In the genomic region with DNA sequence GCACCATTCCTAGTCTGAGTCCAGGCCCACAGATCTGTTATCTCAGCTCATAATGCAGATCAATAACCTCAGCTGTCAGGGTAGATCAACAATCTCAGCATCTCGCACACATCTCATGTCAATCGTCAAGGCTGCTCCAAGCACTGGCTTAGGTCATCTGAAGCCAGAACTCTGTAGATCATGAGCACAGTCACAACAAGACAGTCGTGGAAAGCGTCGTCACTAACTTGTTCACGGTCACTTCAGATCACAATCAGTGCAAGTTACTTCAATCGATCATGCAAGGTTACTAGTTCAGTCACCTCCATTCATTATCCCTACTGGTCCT, we compare ENCODE assay signal across 8 cellular contexts.
DNase-seq lines count a peak whose midpoint lies in the region; ATAC-seq and TF ChIP-seq lines count a peak whose summit lies in the region.

No MANE protein-coding gene starts in this region.

- no peak overlapping the region for H3K27ac ChIP-seq in ACC112 (ENCODE audit: low read depth, low read length)
- H3K27ac ChIP-seq in thoracic aorta = peak overlapping the region; percentile 81 to 88

- H3K27me3 Mint-ChIP-seq in activated naive CD8-positive, alpha-beta T cell = no peaks in the 10 kb centered on the region

- H3K27me3 ChIP-seq in ACC112 (ENCODE audit: insufficient read depth, low read length) (no peaks in the 10 kb centered on the region), thoracic aorta (replicated peaks; ENCODE audit: insufficient read depth) (no peaks in the 10 kb centered on the region)

- no peak for TF ChIP-seq CTCF in thoracic aorta (IDR thresholded peaks at IDR 0.05)

- no peaks in the 10 kb centered on the region for H3K9me3 ChIP-seq in thoracic aorta

- ATAC-seq in HG02588 (IDR thresholded peaks at IDR 0.05; ENCODE audit: unreplicated experiment) (peak; percentile 14), left colon (peak; percentile 5), thoracic aorta (ENCODE audit: insufficient number of reproducible peaks, low FRiP score, low read depth) (no peak), GM21737 (IDR thresholded peaks at IDR 0.05; ENCODE audit: unreplicated experiment) (no peak), HG02938 (IDR thresholded peaks at IDR 0.05; ENCODE audit: unreplicated experiment) (no peak), GM18519 (IDR thresholded peaks at IDR 0.05; ENCODE audit: low FRiP score, unreplicated experiment) (no peak)

- peak overlapping the region; percentile 80 for H3K4me3 Mint-ChIP-seq in activated naive CD8-positive, alpha-beta T cell

- H3K4me1 Mint-ChIP-seq in activated naive CD8-positive, alpha-beta T cell (ENCODE audit: low read depth) = peaks cover 43% of the 10 kb centered on the region

- peak overlapping the region; percentile 35 for H2AFZ ChIP-seq in ACC112 (ENCODE audit: low read length, unreplicated experiment)

- no peaks in the 10 kb centered on the region for H3K9me3 Mint-ChIP-seq in activated naive CD8-positive, alpha-beta T cell (ENCODE audit: low read depth)

- no peak for DNase-seq in left colon
- no peak for DNase-seq in thoracic aorta (ENCODE audit: low spot score)

- H3K4me3 ChIP-seq in ACC112 (ENCODE audit: low read depth, low read length) (peak overlapping the region; percentile 96), thoracic aorta (peak overlapping the region; percentile 92)

- no peaks in the 10 kb centered on the region for H3K36me3 Mint-ChIP-seq in activated naive CD8-positive, alpha-beta T cell

- H3K27ac Mint-ChIP-seq in activated naive CD8-positive, alpha-beta T cell = peak overlapping the region; percentile 78

- H3K4me1 ChIP-seq in ACC112 (ENCODE audit: control insufficient read depth, insufficient read depth, low read length, unreplicated experiment) (peaks cover 38% of the 10 kb centered on the region), thoracic aorta (ENCODE audit: control insufficient read depth in 1 of 2, low read depth in 2 of 2) (peaks cover 37 to 42% of the 10 kb centered on the region in 2 donors)

- H3K36me3 ChIP-seq in ACC112 (ENCODE audit: insufficient read depth, low read length) (no peaks in the 10 kb centered on the region), thoracic aorta (no peaks in the 10 kb centered on the region)

- peaks cover 44% of the 10 kb centered on the region for H3K79me2 ChIP-seq in ACC112 (ENCODE audit: control insufficient read depth, insufficient read depth, low read length, unreplicated experiment)

- intact Hi-C loops in left colon (cut with DNase I, micrococcal nuclease) = no loop called here

Comparison
In these comparisons a context has a peak if more than half of its experiments do, and no peak if none do; other contexts are left out.
1. ATAC-seq: peak in HG02588 (single experiment) and left colon (single experiment); none in thoracic aorta (single experiment), GM21737 (single experiment), HG02938 (single experiment) and GM18519 (single experiment).